Comparison of ENCODE assay signal across 17 cellular contexts in the genomic region with DNA sequence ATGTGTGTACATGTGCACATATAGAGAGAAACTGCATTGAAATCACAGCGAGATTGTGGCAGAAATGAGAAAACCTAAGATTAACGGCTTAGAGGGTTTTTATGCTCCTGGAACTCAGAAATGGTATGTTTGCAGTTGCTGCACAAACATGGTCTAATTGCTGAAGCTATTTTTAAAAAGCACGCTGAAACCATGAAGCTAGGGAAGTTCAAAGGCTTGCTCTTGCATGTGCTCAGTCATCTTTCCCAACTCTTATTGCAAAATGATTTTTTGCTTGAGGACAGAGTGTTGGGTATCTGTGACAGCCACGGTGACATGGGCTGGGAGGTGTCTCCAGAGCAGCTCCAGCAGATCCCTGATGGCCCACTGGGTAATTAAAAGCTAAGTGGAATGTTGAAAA.
"Had no signal": no experiment of that assay in that cellular context is flagged by ENCODE, and none has a peak within 500 bp of the region (broad histone marks: within the 10 kb centered on the region; RNA-seq: fewer than 3 reads in every experiment).

No MANE protein-coding gene starts in this region.

- ATAC-seq: activated CD8-positive, alpha-beta T cell treated with anti-CD3 and anti-CD28 coated beads for 36 hours; esophagus mucosa; left colon; natural killer cell had no signal

- DNase-seq: activated B cell treated with CpG ODN at 0.5 μM for 24 hours; activated CD4-positive, alpha-beta T cell treated with anti-CD3 and anti-CD28 coated beads for 48 hours; activated CD8-positive, alpha-beta T cell treated with anti-CD3 and anti-CD28 coated beads for 36 hours; activated effector memory CD4-positive, alpha-beta T cell treated with anti-CD3 and anti-CD28 coated beads, Interleukin-2, amount 50 U/mL, for 16 hours; activated T-cell treated with anti-CD3 and anti-CD28 coated beads, Interleukin-2, amount 50 U/mL, for 4 hours; amniotic stem cell; caudate nucleus; glutamatergic neuron; left colon; natural killer cell had no signal

- H3K9me3 Mint-ChIP-seq: activated B cell treated with CpG ODN at 0.5 μM for 24 hours; activated T-cell treated with anti-CD3 and anti-CD28 coated beads, Interleukin-2, amount 50 U/mL, for 4 hours; natural killer cell; stimulated activated naive CD8-positive, alpha-beta T cell treated with anti-CD3 and anti-CD28 coated beads, Interleukin-15, Interleukin-2, amounts not matched to agents 100 ng/mL and 50 ng/mL, for 24 hours had no signal

- H3K4me3 Mint-ChIP-seq: activated B cell treated with CpG ODN at 0.5 μM for 24 hours; activated CD8-positive, alpha-beta T cell treated with anti-CD3 and anti-CD28 coated beads for 36 hours; activated T-cell treated with anti-CD3 and anti-CD28 coated beads, Interleukin-2, amount 50 U/mL, for 4 hours; natural killer cell; stimulated activated naive CD8-positive, alpha-beta T cell treated with anti-CD3 and anti-CD28 coated beads, Interleukin-15, Interleukin-2, amounts not matched to agents 100 ng/mL and 50 ng/mL, for 24 hours had no signal

- H3K27me3 Mint-ChIP-seq: activated CD8-positive, alpha-beta T cell treated with anti-CD3 and anti-CD28 coated beads for 36 hours had no signal

- FAIRE-seq: colon, endometrium had no signal

- H3K27ac ChIP-seq: suprapubic skin had no signal

- H3K27ac Mint-ChIP-seq: activated B cell treated with CpG ODN at 0.5 μM for 24 hours; activated CD8-positive, alpha-beta T cell treated with anti-CD3 and anti-CD28 coated beads for 36 hours; activated naive CD4-positive, alpha-beta T cell treated with anti-CD3 and anti-CD28 coated beads, Interleukin-2, amount 50 U/mL, for 72 hours; natural killer cell; stimulated activated naive CD8-positive, alpha-beta T cell treated with anti-CD3 and anti-CD28 coated beads, Interleukin-15, Interleukin-2, amounts not matched to agents 100 ng/mL and 50 ng/mL, for 24 hours had no signal

- H3K4me2 ChIP-seq: smooth muscle cell had no signal

- H3K36me3 ChIP-seq: suprapubic skin had no signal

- H3K4me3 ChIP-seq: smooth muscle cell, suprapubic skin had no signal

- H3K9me3 ChIP-seq: suprapubic skin had no signal

- H3K4me1 ChIP-seq: suprapubic skin had no signal

- H3K36me3 Mint-ChIP-seq: natural killer cell had no signal
